1 cellular context compared by ENCODE assay signal in the genomic region with DNA sequence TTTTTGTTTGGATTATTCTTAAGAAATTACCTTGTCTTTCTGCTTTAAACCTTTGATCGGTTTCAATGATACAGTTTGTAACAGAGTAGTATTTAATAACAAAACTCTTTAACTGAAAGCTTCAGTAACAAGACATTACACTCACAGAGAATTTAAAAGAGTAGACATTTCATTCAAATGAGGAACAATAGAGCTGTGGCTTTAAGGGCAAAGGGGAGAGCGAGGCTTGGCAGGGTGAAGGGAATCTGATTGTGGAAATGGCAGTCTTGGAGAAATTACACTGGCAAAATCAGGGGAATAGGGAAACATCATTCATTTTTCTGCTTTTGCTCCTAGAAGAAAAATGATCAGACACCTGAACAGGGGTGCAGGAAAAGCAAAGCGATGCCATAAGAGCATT.
TF ChIP-seq lines count a peak whose summit lies in the region.

No MANE protein-coding gene starts in this region.

TF ChIP-seq in SK-N-SH, 30 proteins besides CTCF, POLR2A, EP300 and RAD21 (continued from another document):
- no peak for TF ChIP-seq FOXM1 (IDR thresholded peaks at IDR 0.05; ENCODE audit: low read depth)
- TF ChIP-seq SIN3A (IDR thresholded peaks at IDR 0.05; ENCODE audit: borderline replicate concordance, low read depth, low read length) = no peak
- no peak for TF ChIP-seq MXI1 (IDR thresholded peaks at IDR 0.05; ENCODE audit: low read depth, low read length)
- TF ChIP-seq RFX5 (IDR thresholded peaks at IDR 0.05; ENCODE audit: low read length) = no peak
